Comparison of ENCODE assay signal across 1 cellular context in the genomic region with DNA sequence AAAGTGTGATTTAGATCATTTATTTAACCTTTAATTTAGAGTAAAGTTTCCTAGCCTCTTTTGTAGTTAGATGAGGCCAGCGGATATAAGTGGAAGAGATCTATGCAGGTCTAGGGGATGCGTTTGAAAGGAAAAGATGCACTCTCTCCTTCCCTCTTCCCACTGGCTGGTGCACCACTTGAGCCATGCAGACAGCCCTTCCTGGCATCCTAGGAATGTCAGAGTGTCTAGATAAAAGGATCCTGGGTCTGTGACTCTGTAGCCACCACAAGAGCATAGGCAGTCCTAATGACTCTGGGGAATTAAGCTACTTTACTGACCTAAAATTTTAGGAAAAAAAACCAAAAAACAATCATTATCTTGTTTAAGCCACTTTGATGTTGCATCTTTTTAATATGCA.
TF ChIP-seq lines count a peak whose summit lies in the region.

No MANE protein-coding gene starts in this region.

TF ChIP-seq in SK-N-SH, 30 proteins besides CTCF, POLR2A, EP300 and RAD21:
- no peak for TF ChIP-seq GATA2 (CRISPR knock-in tag; IDR thresholded peaks at IDR 0.05)
- no peak for TF ChIP-seq TEAD4 (IDR thresholded peaks at IDR 0.05; ENCODE audit: borderline replicate concordance, insufficient read depth)
- TF ChIP-seq SMC3 (IDR thresholded peaks at IDR 0.05; ENCODE audit: low read depth, low read length) = no peak
- no peak for TF ChIP-seq RCOR1 (IDR thresholded peaks at IDR 0.05; ENCODE audit: low read length)
- TF ChIP-seq, protein P1, sequence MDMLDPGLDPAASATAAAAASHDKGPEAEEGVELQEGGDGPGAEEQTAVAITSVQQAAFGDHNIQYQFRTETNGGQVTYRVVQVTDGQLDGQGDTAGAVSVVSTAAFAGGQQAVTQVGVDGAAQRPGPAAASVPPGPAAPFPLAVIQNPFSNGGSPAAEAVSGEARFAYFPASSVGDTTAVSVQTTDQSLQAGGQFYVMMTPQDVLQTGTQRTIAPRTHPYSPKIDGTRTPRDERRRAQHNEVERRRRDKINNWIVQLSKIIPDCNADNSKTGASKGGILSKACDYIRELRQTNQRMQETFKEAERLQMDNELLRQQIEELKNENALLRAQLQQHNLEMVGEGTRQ (IDR thresholded peaks at IDR 0.05; ENCODE audit: borderline replicate concordance, low read depth, low read length) = no peak
- TF ChIP-seq RXRA (IDR thresholded peaks at IDR 0.05; ENCODE audit: borderline replicate concordance, low read depth) = no peak
- TF ChIP-seq ELF1 (IDR thresholded peaks at IDR 0.05) = no peak
- TF ChIP-seq, protein P2, sequence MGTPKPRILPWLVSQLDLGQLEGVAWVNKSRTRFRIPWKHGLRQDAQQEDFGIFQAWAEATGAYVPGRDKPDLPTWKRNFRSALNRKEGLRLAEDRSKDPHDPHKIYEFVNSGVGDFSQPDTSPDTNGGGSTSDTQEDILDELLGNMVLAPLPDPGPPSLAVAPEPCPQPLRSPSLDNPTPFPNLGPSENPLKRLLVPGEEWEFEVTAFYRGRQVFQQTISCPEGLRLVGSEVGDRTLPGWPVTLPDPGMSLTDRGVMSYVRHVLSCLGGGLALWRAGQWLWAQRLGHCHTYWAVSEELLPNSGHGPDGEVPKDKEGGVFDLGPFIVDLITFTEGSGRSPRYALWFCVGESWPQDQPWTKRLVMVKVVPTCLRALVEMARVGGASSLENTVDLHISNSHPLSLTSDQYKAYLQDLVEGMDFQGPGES (IDR thresholded peaks at IDR 0.05; ENCODE audit: low read depth, low read length) = no peak
- no peak for TF ChIP-seq EZH2phosphoT487 (IDR thresholded peaks at IDR 0.05; ENCODE audit: borderline replicate concordance, low read depth)
- TF ChIP-seq CHD2 (IDR thresholded peaks at IDR 0.05; ENCODE audit: low read length, partially characterized antibody) = no peak
- no peak for TF ChIP-seq NRF1 (IDR thresholded peaks at IDR 0.05; ENCODE audit: low read depth, low read length)
- no peak for TF ChIP-seq MXI1 (IDR thresholded peaks at IDR 0.05; ENCODE audit: low read depth, low read length)
- TF ChIP-seq, protein P3, sequence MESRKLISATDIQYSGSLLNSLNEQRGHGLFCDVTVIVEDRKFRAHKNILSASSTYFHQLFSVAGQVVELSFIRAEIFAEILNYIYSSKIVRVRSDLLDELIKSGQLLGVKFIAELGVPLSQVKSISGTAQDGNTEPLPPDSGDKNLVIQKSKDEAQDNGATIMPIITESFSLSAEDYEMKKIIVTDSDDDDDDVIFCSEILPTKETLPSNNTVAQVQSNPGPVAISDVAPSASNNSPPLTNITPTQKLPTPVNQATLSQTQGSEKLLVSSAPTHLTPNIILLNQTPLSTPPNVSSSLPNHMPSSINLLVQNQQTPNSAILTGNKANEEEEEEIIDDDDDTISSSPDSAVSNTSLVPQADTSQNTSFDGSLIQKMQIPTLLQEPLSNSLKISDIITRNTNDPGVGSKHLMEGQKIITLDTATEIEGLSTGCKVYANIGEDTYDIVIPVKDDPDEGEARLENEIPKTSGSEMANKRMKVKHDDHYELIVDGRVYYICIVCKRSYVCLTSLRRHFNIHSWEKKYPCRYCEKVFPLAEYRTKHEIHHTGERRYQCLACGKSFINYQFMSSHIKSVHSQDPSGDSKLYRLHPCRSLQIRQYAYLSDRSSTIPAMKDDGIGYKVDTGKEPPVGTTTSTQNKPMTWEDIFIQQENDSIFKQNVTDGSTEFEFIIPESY (IDR thresholded peaks at IDR 0.05; ENCODE audit: borderline replicate concordance, low read depth) = no peak
- no peak for TF ChIP-seq YY1 (IDR thresholded peaks at IDR 0.05; ENCODE audit: low read depth)
- no peak for TF ChIP-seq GABPA (IDR thresholded peaks at IDR 0.05; ENCODE audit: low read depth)
- TF ChIP-seq, protein P4, sequence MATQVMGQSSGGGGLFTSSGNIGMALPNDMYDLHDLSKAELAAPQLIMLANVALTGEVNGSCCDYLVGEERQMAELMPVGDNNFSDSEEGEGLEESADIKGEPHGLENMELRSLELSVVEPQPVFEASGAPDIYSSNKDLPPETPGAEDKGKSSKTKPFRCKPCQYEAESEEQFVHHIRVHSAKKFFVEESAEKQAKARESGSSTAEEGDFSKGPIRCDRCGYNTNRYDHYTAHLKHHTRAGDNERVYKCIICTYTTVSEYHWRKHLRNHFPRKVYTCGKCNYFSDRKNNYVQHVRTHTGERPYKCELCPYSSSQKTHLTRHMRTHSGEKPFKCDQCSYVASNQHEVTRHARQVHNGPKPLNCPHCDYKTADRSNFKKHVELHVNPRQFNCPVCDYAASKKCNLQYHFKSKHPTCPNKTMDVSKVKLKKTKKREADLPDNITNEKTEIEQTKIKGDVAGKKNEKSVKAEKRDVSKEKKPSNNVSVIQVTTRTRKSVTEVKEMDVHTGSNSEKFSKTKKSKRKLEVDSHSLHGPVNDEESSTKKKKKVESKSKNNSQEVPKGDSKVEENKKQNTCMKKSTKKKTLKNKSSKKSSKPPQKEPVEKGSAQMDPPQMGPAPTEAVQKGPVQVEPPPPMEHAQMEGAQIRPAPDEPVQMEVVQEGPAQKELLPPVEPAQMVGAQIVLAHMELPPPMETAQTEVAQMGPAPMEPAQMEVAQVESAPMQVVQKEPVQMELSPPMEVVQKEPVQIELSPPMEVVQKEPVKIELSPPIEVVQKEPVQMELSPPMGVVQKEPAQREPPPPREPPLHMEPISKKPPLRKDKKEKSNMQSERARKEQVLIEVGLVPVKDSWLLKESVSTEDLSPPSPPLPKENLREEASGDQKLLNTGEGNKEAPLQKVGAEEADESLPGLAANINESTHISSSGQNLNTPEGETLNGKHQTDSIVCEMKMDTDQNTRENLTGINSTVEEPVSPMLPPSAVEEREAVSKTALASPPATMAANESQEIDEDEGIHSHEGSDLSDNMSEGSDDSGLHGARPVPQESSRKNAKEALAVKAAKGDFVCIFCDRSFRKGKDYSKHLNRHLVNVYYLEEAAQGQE (IDR thresholded peaks at IDR 0.05; ENCODE audit: low read depth, low read length) = no peak
- TF ChIP-seq, protein P5, sequence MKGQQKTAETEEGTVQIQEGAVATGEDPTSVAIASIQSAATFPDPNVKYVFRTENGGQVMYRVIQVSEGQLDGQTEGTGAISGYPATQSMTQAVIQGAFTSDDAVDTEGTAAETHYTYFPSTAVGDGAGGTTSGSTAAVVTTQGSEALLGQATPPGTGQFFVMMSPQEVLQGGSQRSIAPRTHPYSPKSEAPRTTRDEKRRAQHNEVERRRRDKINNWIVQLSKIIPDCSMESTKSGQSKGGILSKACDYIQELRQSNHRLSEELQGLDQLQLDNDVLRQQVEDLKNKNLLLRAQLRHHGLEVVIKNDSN (IDR thresholded peaks at IDR 0.05; ENCODE audit: borderline replicate concordance, low read depth) = no peak
